14 cellular contexts compared by ENCODE assay signal in the genomic region with DNA sequence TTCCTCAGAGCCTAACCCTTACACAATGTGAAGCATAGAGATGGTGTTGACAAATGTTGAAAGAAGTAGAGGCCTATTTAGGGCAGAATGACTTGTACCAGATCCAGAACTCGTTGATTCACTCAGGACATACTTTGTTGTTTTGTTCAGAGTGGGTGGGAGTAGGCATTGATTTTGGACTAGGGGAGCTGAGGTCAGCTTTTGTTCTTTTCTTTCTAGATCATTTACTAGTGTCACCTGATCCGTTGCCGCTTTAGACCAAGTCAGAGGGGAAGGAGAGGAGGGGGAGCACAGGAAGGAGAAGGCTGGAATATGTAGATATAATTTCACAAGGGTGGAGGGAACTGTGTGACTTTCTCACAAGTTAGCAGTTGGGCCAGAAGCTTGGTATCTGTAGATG.
"Had no signal": no experiment of that assay in that cellular context is flagged by ENCODE, and none has a peak within 500 bp of the region (broad histone marks: within the 10 kb centered on the region; RNA-seq: fewer than 3 reads in every experiment).

No MANE protein-coding gene starts in this region.

- FAIRE-seq: islet of Langerhans had no signal

- H3K4me3 Mint-ChIP-seq: activated CD8-positive, alpha-beta T cell treated with anti-CD3 and anti-CD28 coated beads, Interleukin-2, amount 10 ng/mL, durations not matched to agents 7 days and 5 days; activated naive CD4-positive, alpha-beta T cell treated with anti-CD3 and anti-CD28 coated beads for 36 hours; central memory CD8-positive, alpha-beta T cell; dendritic cell treated with granulocyte-macrophage colony-stimulating factor and Interleukin-4, amounts not matched to agents 40 ng/mL and 50 ng/mL, for 4 days; effector memory CD8-positive, alpha-beta T cell had no signal

- H3K9me3 Mint-ChIP-seq: activated naive CD4-positive, alpha-beta T cell treated with anti-CD3 and anti-CD28 coated beads for 36 hours; central memory CD8-positive, alpha-beta T cell; dendritic cell treated with granulocyte-macrophage colony-stimulating factor and Interleukin-4, amounts not matched to agents 40 ng/mL and 50 ng/mL, for 4 days; effector memory CD8-positive, alpha-beta T cell had no signal

- H3K4me1 Mint-ChIP-seq: central memory CD8-positive, alpha-beta T cell had no signal

- H3K36me3 ChIP-seq: left lung, right atrium auricular region, WERI-Rb-1 had no signal

- H3K27ac Mint-ChIP-seq: activated CD8-positive, alpha-beta T cell treated with anti-CD3 and anti-CD28 coated beads, Interleukin-2, amount 10 ng/mL, durations not matched to agents 7 days and 5 days; activated naive CD4-positive, alpha-beta T cell treated with anti-CD3 and anti-CD28 coated beads for 36 hours; dendritic cell treated with granulocyte-macrophage colony-stimulating factor and Interleukin-4, amounts not matched to agents 40 ng/mL and 50 ng/mL, for 4 days; effector memory CD8-positive, alpha-beta T cell had no signal

- H3K27me3 Mint-ChIP-seq: central memory CD8-positive, alpha-beta T cell; dendritic cell treated with granulocyte-macrophage colony-stimulating factor and Interleukin-4, amounts not matched to agents 40 ng/mL and 50 ng/mL, for 4 days had no signal

- H3K9me3 ChIP-seq: left lung, right atrium auricular region had no signal

- DNase-seq: activated CD4-positive, alpha-beta T cell treated with anti-CD3 and anti-CD28 coated beads for 4 hours; activated CD8-positive, alpha-beta T cell treated with anti-CD3 and anti-CD28 coated beads, Interleukin-2, amount 10 ng/mL, durations not matched to agents 7 days and 5 days; activated naive CD4-positive, alpha-beta T cell treated with anti-CD3 and anti-CD28 coated beads for 36 hours; effector memory CD8-positive, alpha-beta T cell; left lung; stimulated activated CD4-positive, alpha-beta T cell treated with anti-CD3 and anti-CD28 coated beads, Interleukin-2, amount 100 ng/mL, for 24 hours; T-helper 1 cell; trophoblast cell; WERI-Rb-1 had no signal

- H3K4me3 ChIP-seq: left lung, right atrium auricular region, SK-N-MC had no signal

- H3K4me1 ChIP-seq: left lung, right atrium auricular region had no signal

- H3K27ac ChIP-seq: left lung, right atrium auricular region, SK-N-MC, WERI-Rb-1 had no signal

- ATAC-seq: activated CD8-positive, alpha-beta T cell treated with anti-CD3 and anti-CD28 coated beads, Interleukin-2, amount 10 ng/mL, durations not matched to agents 7 days and 5 days; effector memory CD8-positive, alpha-beta T cell; left lung had no signal
